20 cellular contexts compared by ENCODE assay signal in the genomic region with DNA sequence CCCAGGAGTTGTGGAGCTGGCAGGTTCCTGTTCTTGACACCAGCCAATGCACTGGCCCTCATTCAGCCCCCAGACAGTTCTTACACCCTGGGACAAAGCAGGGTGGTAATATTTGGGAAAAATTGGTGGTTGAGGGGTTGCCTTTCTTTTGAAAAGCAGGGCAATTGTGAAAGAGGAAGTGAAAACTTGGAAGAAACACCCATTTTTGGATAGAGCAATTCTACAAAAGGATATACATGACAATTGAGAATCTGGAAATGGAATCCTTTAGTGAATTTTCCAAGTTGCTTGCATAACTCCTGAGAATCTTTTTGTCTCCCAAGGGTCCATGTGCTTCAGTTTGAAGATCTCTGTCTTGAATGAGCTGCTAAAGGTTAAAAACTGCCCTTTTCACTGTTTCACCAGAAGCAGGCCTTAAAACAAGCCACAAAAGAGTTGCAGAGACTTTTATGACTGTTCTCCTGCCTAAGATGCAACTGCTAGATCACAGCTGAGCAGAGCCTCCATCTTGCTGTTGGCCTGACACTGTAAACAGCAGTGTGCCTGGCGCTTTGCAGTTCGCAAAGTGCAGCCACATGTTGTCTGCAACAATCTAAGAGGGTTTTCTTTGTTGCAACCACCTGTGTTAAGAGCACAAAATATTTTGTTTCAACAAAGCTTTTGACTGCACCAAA. TPM values are rescaled to one million over a fixed set of nuclear protein-coding genes. Genes with fewer than 3 reads are reported as not detected.
DNase-seq lines count a peak whose midpoint lies in the region; ATAC-seq, FAIRE-seq and TF ChIP-seq lines count a peak whose summit lies in the region.
"Had no signal": no experiment of that assay in that cellular context is flagged by ENCODE, and none has a peak within 500 bp of the region (broad histone marks: within the 10 kb centered on the region; RNA-seq: fewer than 3 reads in every experiment).

No MANE protein-coding gene starts in this region.

- H3K9me3 Mint-ChIP-seq in stimulated activated effector memory CD8-positive, alpha-beta T cell treated with anti-CD3 and anti-CD28 coated beads, Interleukin-12 subunit alpha, Interleukin-12 subunit beta, amount 100 ng/mL, for 72 hours, result no peaks in the 10 kb centered on the region

- no peaks in the 10 kb centered on the region for H4K20me1 ChIP-seq in GM12878 (ENCODE audit: control insufficient read depth, insufficient read depth)

- H3K36me3 Mint-ChIP-seq in stimulated activated effector memory CD8-positive, alpha-beta T cell treated with anti-CD3 and anti-CD28 coated beads, Interleukin-12 subunit alpha, Interleukin-12 subunit beta, amount 100 ng/mL, for 72 hours, result no peaks in the 10 kb centered on the region
- H3K36me3 Mint-ChIP-seq: CD8-positive, alpha-beta memory T cell had no signal

- CTCF ChIA-PET in GM12878 (lab: Yijun Ruan, JAX), result no interaction called here

- ATAC-seq in GM18502 (IDR thresholded peaks at IDR 0.05; ENCODE audit: poor library complexity, unreplicated experiment), result peak; percentile 49
- ATAC-seq in GM12878, result no peak
- ATAC-seq in sciatic nerve, result peak; percentile 20
- ATAC-seq in stimulated activated effector memory CD8-positive, alpha-beta T cell treated with anti-CD3 and anti-CD28 coated beads, Interleukin-12 subunit alpha, Interleukin-12 subunit beta, amount 100 ng/mL, for 72 hours, result no peak
- ATAC-seq in GM19455 (IDR thresholded peaks at IDR 0.05; ENCODE audit: unreplicated experiment), result no peak
- ATAC-seq: PC-3 had no signal

- no peak overlapping the region for H3K9ac ChIP-seq in GM12878 (ENCODE audit: control insufficient read depth, insufficient read depth, low read length)
- H3K9ac ChIP-seq: KMS-11 had no signal

- SMC1A ChIA-PET in GM12878 (lab: Charles Lee; ENCODE audit: uncharacterized antibody, unreplicated experiment), result no interaction called here

- H3K79me2 ChIP-seq in GM12878 (ENCODE audit: control insufficient read depth, insufficient read depth, low read length), result no peaks in the 10 kb centered on the region

- in situ Hi-C loops in GM12878 (cut with MboI), result no loop called here

- H3K4me3 ChIP-seq in GM12865 (ENCODE audit: low read depth, low read length) (no peak overlapping the region), GM12878 (no peak overlapping the region)
- H3K4me3 ChIP-seq: SK-N-MC had no signal

- H3K4me2 ChIP-seq in GM12878 (ENCODE audit: control insufficient read depth, insufficient read depth), result no peak overlapping the region
- H3K4me2 ChIP-seq: KMS-11 had no signal

- H3K27ac ChIP-seq in GM12878 (ENCODE audit: control insufficient read depth, insufficient read depth), result no peak overlapping the region
- H3K27ac ChIP-seq: KMS-11, SK-N-MC had no signal

- no peak for TF ChIP-seq RAD21 in GM12878 (IDR thresholded peaks at IDR 0.05; ENCODE audit: insufficient read depth, low read depth, low read length)

- H3K4me1 Mint-ChIP-seq in stimulated activated effector memory CD8-positive, alpha-beta T cell treated with anti-CD3 and anti-CD28 coated beads, Interleukin-12 subunit alpha, Interleukin-12 subunit beta, amount 100 ng/mL, for 72 hours, result no peaks in the 10 kb centered on the region
- H3K4me1 Mint-ChIP-seq: CD8-positive, alpha-beta memory T cell had no signal

- H2AFZ ChIP-seq in GM12878 (ENCODE audit: control insufficient read depth, low read depth, low read length), result no peak overlapping the region

- TF ChIP-seq EP300 in GM12878 (IDR thresholded peaks at IDR 0.05; ENCODE audit: borderline replicate concordance in 1 of 2, control insufficient read depth in 1 of 2, low read depth in 2 of 2, low read length in 2 of 2), result no peak

- WGBS in GM12878 (ENCODE audit: insufficient coverage, insufficient replicate concordance, low lambda C conversion rate, missing lambda C conversion rate), result 95% methylated on average over 2 of the region's 2 CpGs

- no peak for FAIRE-seq in GM12878 (lab: Jason Lieb, UNC)

- DNase-seq in GM12865 (ENCODE audit: low read depth) (peak; percentile 25), GM12878 (ENCODE audit: low read depth, low spot score) (no peak), sciatic nerve (ENCODE audit: low spot score) (no peak), hepatic stellate cell (ENCODE audit: low spot score) (no peak)
- DNase-seq in stimulated activated effector memory CD8-positive, alpha-beta T cell treated with anti-CD3 and anti-CD28 coated beads, Interleukin-12 subunit alpha, Interleukin-12 subunit beta, amount 100 ng/mL, for 72 hours (ENCODE audit: low spot score in 2 of 2), result no peak
- DNase-seq: CD8-positive, alpha-beta memory T cell; DMS 273 treated with DMSO at 0.1 percent for 48 hours; EL; HCEC 1CT; MM.1S; NCI-H1436; NCI-H2029 treated with DMSO at 0.1 percent for 48 hours; NCI-H526; NK-92 treated with Interleukin-12 subunit alpha and Interleukin-12 subunit beta, amount 100 ng/mL, for 24 hours; PC-3; T-helper 1 cell had no signal

- no peaks in the 10 kb centered on the region for H3K4me1 ChIP-seq in GM12878 (ENCODE audit: control insufficient read depth, insufficient read depth, low read length)

- no TSS peak for BruUV-seq in GM12878 (replicated peaks; lab: Mats Ljungman, UMichigan)

- no peaks in the 10 kb centered on the region for H3K27me3 ChIP-seq in GM12878 (replicated peaks in 1 of 2; ENCODE audit: control insufficient read depth in 2 of 2, insufficient read depth in 2 of 2, low read length in 1 of 2)

- peaks cover 2% of the 10 kb centered on the region for H3K9me3 ChIP-seq in GM12878 (replicated peaks; ENCODE audit: control insufficient read depth, insufficient read depth, low read length)

- RAD21 ChIA-PET in GM12878 (lab: Charles Lee; ENCODE audit: unreplicated experiment), result no interaction called here

- H3K4me3 Mint-ChIP-seq in stimulated activated effector memory CD8-positive, alpha-beta T cell treated with anti-CD3 and anti-CD28 coated beads, Interleukin-12 subunit alpha, Interleukin-12 subunit beta, amount 100 ng/mL, for 72 hours, result no peak overlapping the region
- H3K4me3 Mint-ChIP-seq: CD8-positive, alpha-beta memory T cell had no signal

- intact Hi-C loops in GM12878 (cut with micrococcal nuclease; ENCODE audit: unreplicated experiment) (no loop called here), sciatic nerve (cut with DNase I) (no loop called here)

- TF ChIP-seq CTCF in GM12865 (IDR thresholded peaks at IDR 0.05; ENCODE audit: insufficient read depth, low read depth, low read length, missing control alignments) (no peak), GM12878 (IDR thresholded peaks at IDR 0.05 in 2 of 3, conservative IDR thresholded peaks at IDR 0.05 in 1 of 3; ENCODE audit: control insufficient read depth in 2 of 3, extremely low read depth in 1 of 3, insufficient read depth in 1 of 3, low read depth in 3 of 3, low read length in 3 of 3) (no peak)

- no peak for TF ChIP-seq POLR2A in GM12878 (IDR thresholded peaks at IDR 0.05; ENCODE audit: low read depth, low read length)

- no peak overlapping the region for H3K27ac Mint-ChIP-seq in stimulated activated effector memory CD8-positive, alpha-beta T cell treated with anti-CD3 and anti-CD28 coated beads, Interleukin-12 subunit alpha, Interleukin-12 subunit beta, amount 100 ng/mL, for 72 hours
- H3K27ac Mint-ChIP-seq: CD8-positive, alpha-beta memory T cell had no signal

- POLR2A ChIA-PET in GM12878 (lab: Charles Lee), result interaction anchor here (0.5 kb wide), 1 partner anchor 354 kb away, joined by 3 read pairs; no protein-coding TSS in a partner anchor

- no peaks in the 10 kb centered on the region for H3K36me3 ChIP-seq in GM12878 (ENCODE audit: control insufficient read depth in 2 of 2, insufficient read depth in 2 of 2, low read length in 1 of 2)

RNA-seq across cellular contexts. Expression of gene COL4A4, which starts 11.8 kb away (rescaled TPM):
- total RNA-seq in GM12878 (2013; cell fraction: nucleolus; rRNA removed), result 0.08 and 0.27 TPM in 2 replicates
- 2.4 and 2.5 TPM in 2 replicates for total RNA-seq in GM12878 (2014; rRNA removed)
- total RNA-seq in GM12878 (2014; rRNA removed; fragmentation: Illumina TruSeq; extraction: Trizol), result 2.0 and 2.6 TPM in 2 replicates
- total RNA-seq in GM12878 (2021), result 3.4 and 4.0 TPM in 2 replicates
- 1.1 TPM for polyA plus RNA-seq in GM12878 (2011; ENCODE audit: low read depth)
- polyA plus RNA-seq in GM12878 (2011; rRNA removed), result 0.19 and 0.26 TPM in 2 replicates
- 0.06 and 0.08 TPM in 2 replicates for polyA plus RNA-seq in GM12878 (2011; cell fraction: cytosol; rRNA removed)
- polyA plus RNA-seq in GM12878 (2011; cell fraction: nucleus; rRNA removed), result 0.28 and 0.31 TPM in 2 replicates
- 1.8 and 2.0 TPM in 2 replicates for polyA plus RNA-seq in GM12878 (2012)
- polyA plus RNA-seq in GM12878 (2014; fragmentation: Illumina TruSeq; extraction: Trizol), result 2.3 and 2.4 TPM in 2 replicates
- under 1 TPM; 0.42 to 0.48 TPM for polyA plus RNA-seq in GM12878 (2014; fragmentation: Nextera tagmentation; extraction: Ambion mirVana)
- 1.9 TPM in 2 replicates for polyA plus RNA-seq in GM12878 (2014; rRNA removed)
- 1 to 10 TPM; 2.2 to 2.7 TPM for polyA plus RNA-seq in GM12878 (2016; fragmentation: Nextera tagmentation; extraction: Ambion mirVana)
- polyA minus RNA-seq in GM12878 (2011; rRNA and poly(A)+ RNA removed), result 0.15 TPM in 2 replicates
- polyA minus RNA-seq in GM12878 (2011; cell fraction: cytosol; rRNA and poly(A)+ RNA removed), result 0.13 and 0.31 TPM in 2 replicates
- polyA minus RNA-seq in GM12878 (2011; cell fraction: nucleus; rRNA and poly(A)+ RNA removed), result 0.12 and 0.29 TPM in 2 replicates
- 7.4 TPM for total RNA-seq in sciatic nerve
- total RNA-seq: CD8-positive, alpha-beta memory T cell had no signal

RNA-seq across cellular contexts. Expression of gene COL4A3, which starts 12.2 kb away (rescaled TPM):
- not detected in 2 replicates for total RNA-seq in GM12878 (2013; cell fraction: nucleolus; rRNA removed)
- total RNA-seq in GM12878 (2014; rRNA removed), result 7.9 and 11.6 TPM in 2 replicates
- total RNA-seq in GM12878 (2014; rRNA removed; fragmentation: Illumina TruSeq; extraction: Trizol), result 7.3 and 8.0 TPM in 2 replicates
- total RNA-seq in GM12878 (2021), result 4.3 and 5.3 TPM in 2 replicates
- polyA plus RNA-seq in GM12878 (2011; ENCODE audit: low read depth), result 3.8 TPM
- polyA plus RNA-seq in GM12878 (2011; rRNA removed), result 0.33 and 0.34 TPM in 2 replicates
- 0.08 and 0.15 TPM in 2 replicates for polyA plus RNA-seq in GM12878 (2011; cell fraction: cytosol; rRNA removed)
- polyA plus RNA-seq in GM12878 (2011; cell fraction: nucleus; rRNA removed), result 0.97 and 1.2 TPM in 2 replicates
- polyA plus RNA-seq in GM12878 (2012), result 6.9 and 9.3 TPM in 2 replicates
- 6.7 and 7.6 TPM in 2 replicates for polyA plus RNA-seq in GM12878 (2014; fragmentation: Illumina TruSeq; extraction: Trizol)
- polyA plus RNA-seq in GM12878 (2014; fragmentation: Nextera tagmentation; extraction: Ambion mirVana), result 1 to 10 TPM in 1 of 2 experiments, under 1 TPM in 1; 0.68 to 1.3 TPM
- 7.3 and 10.5 TPM in 2 replicates for polyA plus RNA-seq in GM12878 (2014; rRNA removed)
- polyA plus RNA-seq in GM12878 (2016; fragmentation: Nextera tagmentation; extraction: Ambion mirVana), result 1 to 10 TPM; 2.1 to 2.4 TPM
- 0.05 TPM in 1 of 2 replicates, not detected in the other for polyA minus RNA-seq in GM12878 (2011; rRNA and poly(A)+ RNA removed)
- polyA minus RNA-seq in GM12878 (2011; cell fraction: cytosol; rRNA and poly(A)+ RNA removed), result not detected in 2 replicates
- 0.48 and 0.73 TPM in 2 replicates for polyA minus RNA-seq in GM12878 (2011; cell fraction: nucleus; rRNA and poly(A)+ RNA removed)
- total RNA-seq in sciatic nerve, result 7.0 TPM
- total RNA-seq: CD8-positive, alpha-beta memory T cell had no signal
- polyA plus RNA-seq: CD8-positive, alpha-beta memory T cell had no signal

Comparison
In these comparisons a context has a peak if more than half of its experiments do, and no peak if none do; other contexts are left out.
1. ATAC-seq: peak in GM18502 (single experiment) and sciatic nerve (single experiment); none in GM12878 (single experiment), stimulated activated effector memory CD8-positive, alpha-beta T cell treated with anti-CD3 and anti-CD28 coated beads, Interleukin-12 subunit alpha, Interleukin-12 subunit beta, amount 100 ng/mL, for 72 hours (single experiment) and GM19455 (single experiment).